Comparison of ENCODE assay signal across 20 cellular contexts in the genomic region with DNA sequence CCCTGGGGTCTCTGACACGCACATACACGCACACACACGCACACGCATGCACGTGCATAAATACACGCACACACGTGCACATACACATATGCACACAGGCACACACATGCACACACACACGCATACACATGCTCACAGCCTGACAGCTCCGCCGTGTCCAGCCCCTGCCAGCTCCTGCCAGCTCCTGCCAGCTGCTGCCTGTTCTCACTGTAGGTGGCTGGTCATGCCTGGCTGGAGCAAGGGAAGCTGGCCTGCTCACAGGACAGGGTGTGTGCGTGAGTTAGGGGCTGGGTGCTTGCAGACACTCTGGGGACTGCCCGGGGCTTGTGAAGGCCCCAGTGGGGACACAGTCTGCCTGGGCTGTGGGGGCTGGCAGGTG.
A peak's percentile ranks its signal among the peaks of the same experiment; 100 is the strongest.
DNase-seq lines count a peak whose midpoint lies in the region; ATAC-seq, FAIRE-seq and TF ChIP-seq lines count a peak whose summit lies in the region.
"Had no signal": no experiment of that assay in that cellular context is flagged by ENCODE, and none has a peak within 500 bp of the region (broad histone marks: within the 10 kb centered on the region; RNA-seq: fewer than 3 reads in every experiment).

No MANE protein-coding gene starts in this region.

- TF ChIP-seq CTCF in RWPE1 (conservative IDR thresholded peaks at IDR 0.05; ENCODE audit: low read depth) = no peak

- no peaks in the 10 kb centered on the region for H3K9me3 ChIP-seq in BLaER1 treated with 17β-estradiol and CSF1 and Interleukin-3, amounts not matched to agents 10 nM and 100 nM (replicated peaks in 1 of 11)
- H3K9me3 ChIP-seq: adrenal gland, gastrocnemius medialis had no signal

- H3K27me3 ChIP-seq in BLaER1 treated with 17β-estradiol and CSF1 and Interleukin-3, amounts not matched to agents 10 nM and 100 nM = no peaks in the 10 kb centered on the region
- H3K27me3 ChIP-seq: adrenal gland, gastrocnemius medialis had no signal

- peaks cover 0 to 81% (median 23%) of the 10 kb centered on the region in 11 experiments; a peak in 14 of 22 replicates for H4K20me1 ChIP-seq in BLaER1 treated with 17β-estradiol and CSF1 and Interleukin-3, amounts not matched to agents 10 nM and 100 nM

- H3K27ac ChIP-seq in BLaER1 treated with 17β-estradiol and CSF1 and Interleukin-3, amounts not matched to agents 10 nM and 100 nM = no peak overlapping the region
- H3K27ac ChIP-seq in RWPE1 (peak overlapping the region; percentile 78), substantia nigra (ENCODE audit: low read depth, low read length, poor library complexity, severe bottlenecking) (no peak overlapping the region)
- H3K27ac ChIP-seq: gastrocnemius medialis, HL-60 had no signal

- ATAC-seq in GM21423 (IDR thresholded peaks at IDR 0.05; ENCODE audit: unreplicated experiment) = no peak
- ATAC-seq in HG03097 (IDR thresholded peaks at IDR 0.05; ENCODE audit: low FRiP score, unreplicated experiment) = no peak
- ATAC-seq: gastrocnemius medialis had no signal

- POLR2A ChIA-PET in RWPE1 (lab: Yijun Ruan, JAX; ENCODE audit: low non-redundant PET) = no interaction called here

- H3K4me2 ChIP-seq in BLaER1 treated with 17β-estradiol and CSF1 and Interleukin-3, amounts not matched to agents 10 nM and 100 nM = peak overlapping the region; percentile 52 to 99 (median 73); a peak in 21 of 22 replicates

- FAIRE-seq in HTR-8/SVneo (lab: Jason Lieb, UNC) = peak; percentile 40
- FAIRE-seq: endometrium, GM12891, TTC549 had no signal

- peaks cover 28 to 77% (median 73%) of the 10 kb centered on the region in 10 experiments for H3K4me1 ChIP-seq in BLaER1 treated with 17β-estradiol and CSF1 and Interleukin-3, amounts not matched to agents 10 nM and 100 nM
- H3K4me1 ChIP-seq: gastrocnemius medialis had no signal

- peak overlapping the region in 3 of 11 experiments; percentile 16 to 30 (median 27); a peak in 3 of 22 replicates for H3K9ac ChIP-seq in BLaER1 treated with 17β-estradiol and CSF1 and Interleukin-3, amounts not matched to agents 10 nM and 100 nM

- H3K4me3 ChIP-seq in BLaER1 treated with 17β-estradiol and CSF1 and Interleukin-3, amounts not matched to agents 10 nM and 100 nM = no peak overlapping the region
- H3K4me3 ChIP-seq: adrenal gland, gastrocnemius medialis had no signal

- H3K36me3 ChIP-seq in BLaER1 treated with 17β-estradiol and CSF1 and Interleukin-3, amounts not matched to agents 10 nM and 100 nM = no peaks in the 10 kb centered on the region
- H3K36me3 ChIP-seq: adrenal gland, gastrocnemius medialis had no signal

- CTCF ChIA-PET in RWPE1 (lab: Yijun Ruan, JAX) = interaction anchor here (0.6 kb wide), 1 partner anchor 91 kb away, joined by 8 read pairs; no protein-coding TSS in a partner anchor

- DNase-seq in HTR-8/SVneo (ENCODE audit: insufficient read length, low spot score) (no peak), RWPE1 (ENCODE audit: low spot score) (no peak), left kidney (ENCODE audit: low read depth, low spot score) (peak; percentile 79), substantia nigra (lab: John Stamatoyannopoulos, UW) (no peak), NCI-H187 treated with DMSO at 0.1 percent for 48 hours (lab: John Stamatoyannopoulos, UW) (no peak)
- DNase-seq: cerebellar nuclear complex; gastrocnemius medialis; HFFc6; Kasumi-1; mesendoderm; NCI-H2171; stimulated activated CD4-positive, alpha-beta T cell treated with anti-CD3 and anti-CD28 coated beads, Interleukin-4, amount 100 ng/mL, for 24 hours had no signal
